In genomic region chr14:94395900-94396574, GRCh38 we compare ENCODE assay signal across 1 cellular context.
TF ChIP-seq lines count a peak whose summit lies in the region.

No MANE protein-coding gene starts in this region.

TF ChIP-seq in HepG2, 621 proteins besides CTCF, POLR2A, EP300 and RAD21 (continued from another document):
- TF ChIP-seq ZNF691 (CRISPR knock-in tag; IDR thresholded peaks at IDR 0.05; ENCODE audit: borderline replicate concordance, low read depth) (no peak; the same call in 1 of the 2 replicates), ZNF432 (CRISPR knock-in tag; IDR thresholded peaks at IDR 0.05; ENCODE audit: borderline replicate concordance) (no peak)
